In the genomic region with DNA sequence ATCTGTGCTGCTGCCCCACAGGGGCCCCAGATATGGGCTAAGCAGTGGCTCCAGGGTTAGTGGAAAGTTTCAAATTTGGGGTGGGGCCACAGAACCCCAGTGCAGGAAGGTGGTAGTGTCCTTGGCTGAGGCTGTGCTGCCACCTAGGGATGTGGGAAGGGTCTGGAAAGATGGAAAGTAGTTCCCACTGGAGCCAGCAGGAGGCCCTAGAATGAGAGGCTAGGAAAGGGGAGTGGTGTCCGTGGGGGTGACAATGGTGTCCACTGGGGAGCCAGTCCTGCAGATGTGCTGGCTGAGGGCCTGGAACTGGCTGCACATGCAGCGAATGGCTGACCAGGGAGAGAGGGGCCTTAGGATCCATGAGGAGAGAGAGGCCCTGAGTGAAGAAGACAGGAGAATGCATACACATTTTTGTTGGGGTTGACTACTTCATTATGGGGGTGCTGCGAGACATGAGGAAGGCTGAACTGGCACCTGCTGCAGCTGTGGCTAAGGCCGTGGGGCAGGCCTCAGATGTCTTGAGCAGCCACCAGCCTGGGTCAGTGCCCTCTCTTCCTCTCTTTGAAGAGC, we compare ENCODE assay signal across 9 cellular contexts. TPM values are rescaled to one million over a fixed set of nuclear protein-coding genes. Genes with fewer than 3 reads are reported as not detected.
A peak's percentile ranks its signal among the peaks of the same experiment; 100 is the strongest.
DNase-seq lines count a peak whose midpoint lies in the region; ATAC-seq and TF ChIP-seq lines count a peak whose summit lies in the region.
"Had no signal": no experiment of that assay in that cellular context is flagged by ENCODE, and none has a peak within 500 bp of the region (broad histone marks: within the 10 kb centered on the region; RNA-seq: fewer than 3 reads in every experiment).

No MANE protein-coding gene starts in this region.

- intact Hi-C loops in MCF 10A (cut with micrococcal nuclease) (loop anchor here (1.0 to 5.0 kb wide), 3 partner anchors 176 to 401 kb away; no protein-coding TSS in a partner anchor), breast epithelium (cut with DNase I; ENCODE audit: low total_unique reads) (no loop called here)

- H3K27ac ChIP-seq in breast epithelium = no peak overlapping the region

- peaks cover 29% of the 10 kb centered on the region for H3K27me3 Mint-ChIP-seq in MCF 10A (ENCODE audit: insufficient read depth, unreplicated experiment)
- peaks cover 13% of the 10 kb centered on the region for H3K27me3 Mint-ChIP-seq in mesothelial cell of epicardium (ENCODE audit: low read depth)

- H3K36me3 Mint-ChIP-seq in MCF 10A (ENCODE audit: insufficient read depth, unreplicated experiment) (no peaks in the 10 kb centered on the region), mesothelial cell of epicardium (no peaks in the 10 kb centered on the region)

- no peak for TF ChIP-seq POLR2A in breast epithelium (IDR thresholded peaks at IDR 0.05)

- H3K4me3 ChIP-seq in breast epithelium (no peak overlapping the region), cardiac fibroblast (replicated peaks in 1 of 2; ENCODE audit: low read depth in 2 of 2, low read length in 2 of 2) (no peak overlapping the region)

- no peak overlapping the region for H3K4me3 Mint-ChIP-seq in MCF 10A (ENCODE audit: unreplicated experiment)
- no peak overlapping the region for H3K4me3 Mint-ChIP-seq in mesothelial cell of epicardium
- H3K4me3 Mint-ChIP-seq: dendritic cell treated with granulocyte-macrophage colony-stimulating factor and Interleukin-4, amounts not matched to agents 40 ng/mL and 50 ng/mL, for 4 days had no signal

- no peaks in the 10 kb centered on the region for H3K9me3 Mint-ChIP-seq in MCF 10A (ENCODE audit: unreplicated experiment)
- H3K9me3 Mint-ChIP-seq in mesothelial cell of epicardium = no peaks in the 10 kb centered on the region
- H3K9me3 Mint-ChIP-seq: dendritic cell treated with granulocyte-macrophage colony-stimulating factor and Interleukin-4, amounts not matched to agents 40 ng/mL and 50 ng/mL, for 4 days had no signal

- H3K9me3 ChIP-seq in breast epithelium = no peaks in the 10 kb centered on the region

- POLR2A ChIA-PET in MCF 10A (lab: Yijun Ruan, JAX) = no interaction called here

- no peaks in the 10 kb centered on the region for H3K4me1 ChIP-seq in breast epithelium

- no peaks in the 10 kb centered on the region for H3K36me3 ChIP-seq in breast epithelium

- no peak overlapping the region for H3K27ac Mint-ChIP-seq in MCF 10A (ENCODE audit: low read depth, unreplicated experiment)
- no peak overlapping the region for H3K27ac Mint-ChIP-seq in mesothelial cell of epicardium
- H3K27ac Mint-ChIP-seq: dendritic cell treated with granulocyte-macrophage colony-stimulating factor and Interleukin-4, amounts not matched to agents 40 ng/mL and 50 ng/mL, for 4 days had no signal

- no TSS peak for BruUV-seq in MCF 10A (replicated peaks; lab: Mats Ljungman, UMichigan)

- DNase-seq in MCF 10A (ENCODE audit: unreplicated experiment) (peak; percentile 72), breast epithelium (ENCODE audit: low spot score in 2 of 2) (no peak), NCI-H1694 treated with DMSO at 0.1 percent for 48 hours (lab: John Stamatoyannopoulos, UW) (peak; percentile 1), cardiac fibroblast (ENCODE audit: low read depth in 2 of 2) (peak; percentile 22 to 41), mesothelial cell of epicardium (ENCODE audit: low spot score in 2 of 2, unreplicated experiment in 2 of 2) (no peak), NCI-H2196 treated with DMSO at 0.1 percent for 48 hours (lab: John Stamatoyannopoulos, UW; ENCODE audit: unreplicated experiment) (no peak)

- H3K27me3 ChIP-seq in breast epithelium = no peaks in the 10 kb centered on the region

- CTCF ChIA-PET in MCF 10A (lab: Yijun Ruan, JAX) = interaction anchor here (0.6 to 1.1 kb wide), 3 partner anchors 20 to 272 kb away, joined by 3 to 4 read pairs (median 3); no protein-coding TSS in a partner anchor

- TF ChIP-seq CTCF in MCF 10A (IDR thresholded peaks at IDR 0.05; ENCODE audit: unreplicated experiment) = peak; percentile 71
- TF ChIP-seq CTCF in breast epithelium (IDR thresholded peaks at IDR 0.05) = peak in 1 of 3 donors; percentile 38
- peak; percentile 70 for TF ChIP-seq CTCF in cardiac fibroblast (IDR thresholded peaks at IDR 0.05; ENCODE audit: low read depth, low read length)
- TF ChIP-seq CTCF in mesothelial cell of epicardium (IDR thresholded peaks at IDR 0.05; ENCODE audit: unreplicated experiment) = peak; percentile 29

- ATAC-seq in HG02571 (IDR thresholded peaks at IDR 0.05; ENCODE audit: unreplicated experiment) = no peak
- ATAC-seq in HG03378 (IDR thresholded peaks at IDR 0.05; ENCODE audit: unreplicated experiment) = no peak

- H3K4me1 Mint-ChIP-seq in MCF 10A (ENCODE audit: insufficient read depth, unreplicated experiment) (no peaks in the 10 kb centered on the region), mesothelial cell of epicardium (no peaks in the 10 kb centered on the region)

RNA-seq across cellular contexts. Expression of gene RFPL3, which starts 21.1 kb away (rescaled TPM):
- not detected in 2 replicates for total RNA-seq in MCF 10A (2022)
- not detected for total RNA-seq in breast epithelium
- total RNA-seq in mesothelial cell of epicardium = not detected in 3 replicates

RNA-seq across cellular contexts. Expression of gene RTCB, which starts 33.3 kb away (rescaled TPM):
- total RNA-seq in MCF 10A (2022) = 93.4 and 109 TPM in 2 replicates
- total RNA-seq in breast epithelium = 10 to 100 TPM; 75.4 to 84.6 (median 76.6) TPM
- total RNA-seq in mesothelial cell of epicardium = 72.0 to 74.7 TPM (median 73.5 TPM) in 3 replicates

Comparison
In these comparisons a context has a peak if more than half of its experiments do, and no peak if none do; other contexts are left out.
1. DNase-seq: peak in MCF 10A (single experiment), NCI-H1694 treated with DMSO at 0.1 percent for 48 hours (single experiment) and cardiac fibroblast (2 of 2); none in breast epithelium (0 of 2), mesothelial cell of epicardium (0 of 2) and NCI-H2196 treated with DMSO at 0.1 percent for 48 hours (single experiment).